Comparison of ENCODE assay signal across 25 cellular contexts in the genomic region with DNA sequence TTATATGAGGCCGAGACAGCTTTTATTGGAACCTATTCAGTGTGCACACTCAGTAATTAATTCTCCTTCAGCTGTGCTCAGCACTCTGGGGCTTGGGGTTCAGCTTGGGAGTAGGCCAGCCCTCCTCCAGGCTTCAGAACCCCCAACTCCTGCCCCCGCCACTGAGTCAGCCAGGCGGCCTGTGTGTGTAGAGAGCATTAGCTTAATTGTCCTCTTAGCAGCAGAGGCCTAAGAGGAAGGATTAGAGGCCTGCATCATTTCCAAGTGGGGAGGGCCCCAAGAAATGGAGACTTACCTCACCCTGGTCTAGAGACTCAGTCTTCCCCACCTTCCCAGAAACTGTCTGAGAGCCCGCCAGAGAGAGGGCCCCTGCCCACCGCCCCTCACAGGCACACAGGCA.
"Had no signal": no experiment of that assay in that cellular context is flagged by ENCODE, and none has a peak within 500 bp of the region (broad histone marks: within the 10 kb centered on the region; RNA-seq: fewer than 3 reads in every experiment).

No MANE protein-coding gene starts in this region.

- H3K4me3 ChIP-seq: body of pancreas, cardiac muscle cell, coronary artery, dorsolateral prefrontal cortex, gastroesophageal sphincter, hepatocyte, ovary, sigmoid colon, uterus had no signal

- DNase-seq: activated B cell treated with CpG ODN at 0.5 μM for 24 hours; activated CD4-positive, alpha-beta T cell treated with anti-CD3 and anti-CD28 coated beads, Interleukin-2, amount 50 U/mL, for 4 hours; activated effector memory CD4-positive, alpha-beta T cell treated with Interleukin-2 at 50 U/mL for 16 hours; activated naive CD4-positive, alpha-beta T cell treated with Interleukin-2 at 50 U/mL for 16 hours; activated T-cell treated with anti-CD3 and anti-CD28 coated beads for 4 hours; activated T-cell treated with anti-CD3 and anti-CD28 coated beads, Interleukin-2, amount 50 U/mL, for 72 hours; dorsolateral prefrontal cortex; effector memory CD4-positive, alpha-beta T cell; islet precursor cell; left ventricle myocardium superior; sigmoid colon; small intestine; stimulated activated CD4-positive, alpha-beta T cell treated with anti-CD3 and anti-CD28 coated beads, Interleukin-1b, Interleukin-23, amount 100 ng/mL, for 48 hours; stimulated activated CD4-positive, alpha-beta T cell treated with anti-CD3 and anti-CD28 coated beads, Interleukin-4, amount 100 ng/mL, for 4 hours; stimulated activated CD8-positive, alpha-beta memory T cell treated with anti-CD3 and anti-CD28 coated beads, Interleukin-4, amount 100 ng/mL, for 48 hours; stimulated activated naive CD8-positive, alpha-beta T cell treated with anti-CD3 and anti-CD28 coated beads, Interleukin-15, amount 100 ng/mL, for 72 hours; substantia nigra; T-helper 2 cell; uterus had no signal

- H3K27ac ChIP-seq: body of pancreas, cardiac muscle cell, coronary artery, gastroesophageal sphincter, hepatocyte, ovary, sigmoid colon, uterus had no signal

- H3K4me1 ChIP-seq: uterus had no signal

- H3K9me3 ChIP-seq: body of pancreas, gastroesophageal sphincter, ovary, sigmoid colon, uterus had no signal

- H3K4me2 ChIP-seq: hepatocyte had no signal

- H2AFZ ChIP-seq: hepatocyte had no signal

- H3K27me3 ChIP-seq: body of pancreas, cardiac muscle cell, dorsolateral prefrontal cortex, gastroesophageal sphincter, hepatocyte, ovary, sigmoid colon, uterus had no signal

- H3K36me3 ChIP-seq: cardiac muscle cell, ovary, uterus had no signal
